9 cellular contexts compared by ENCODE assay signal in genomic region chr12:49288412-49288853, GRCh38. TPM values are rescaled to one million over a fixed set of nuclear protein-coding genes. Genes with fewer than 3 reads are reported as not detected.
A peak's percentile ranks its signal among the peaks of the same experiment; 100 is the strongest.
DNase-seq lines count a peak whose midpoint lies in the region; ATAC-seq and TF ChIP-seq lines count a peak whose summit lies in the region.
"Had no signal": no experiment of that assay in that cellular context is flagged by ENCODE, and none has a peak within 500 bp of the region (broad histone marks: within the 10 kb centered on the region; RNA-seq: fewer than 3 reads in every experiment).

No MANE protein-coding gene starts in this region.

- DNase-seq in CMK (ENCODE audit: low read depth) (peak; percentile 70), HCT116 (ENCODE audit: low read depth, low spot score) (peak; percentile 46), T follicular helper cell (ENCODE audit: low read depth) (peak; percentile 56), adrenal gland (peak in 6 of 7 donors; percentile 43 to 81 (median 57)), left ventricle myocardium superior (no peak)
- DNase-seq in stimulated activated CD4-positive, alpha-beta T cell treated with anti-CD3 and anti-CD28 coated beads, Interleukin-12 subunit alpha, Interleukin-12 subunit beta, amount 100 ng/mL, for 24 hours (ENCODE audit: low read depth in 2 of 2), result peak; percentile 37 to 66

- no peaks in the 10 kb centered on the region for H3K27me3 ChIP-seq in HCT116 (ENCODE audit: insufficient read depth, low read length)
- H3K27me3 ChIP-seq in adrenal gland, result no peaks in the 10 kb centered on the region
- H3K27me3 ChIP-seq: SJSA1 had no signal

- POLR2A ChIA-PET in HCT116 (lab: Charles Lee), result interaction anchor here (0.7 to 1.2 kb wide), 5 partner anchors 9 to 59 kb away, joined by 3 to 5 read pairs (median 3); partner anchors contain the start of gene TROAP

- no peaks in the 10 kb centered on the region for H3K9me3 ChIP-seq in HCT116 (ENCODE audit: control insufficient read depth in 1 of 2, insufficient read depth in 1 of 2, low read depth in 1 of 2, low read length in 2 of 2)
- no peaks in the 10 kb centered on the region for H3K9me3 ChIP-seq in adrenal gland (replicated peaks in 1 of 3)
- H3K9me3 ChIP-seq: SJSA1 had no signal

- RAD21 ChIA-PET in HCT116 (lab: Charles Lee; ENCODE audit: low non-redundant PET in 1 of 2, low total read pairs in 2 of 2, uncharacterized antibody in 2 of 2, unreplicated experiment in 2 of 2), result interaction anchor here (1.0 to 1.8 kb wide), 3 partner anchors 59 to 69 kb away, joined by 4 to 7 read pairs (median 7); no protein-coding TSS in a partner anchor

- H3K4me1 ChIP-seq in HCT116 (ENCODE audit: control insufficient read depth in 1 of 2, insufficient read depth in 2 of 2, low read length in 2 of 2), result peaks cover 0 to 10% of the 10 kb centered on the region in 2 experiments; a peak in 2 of 4 replicates
- no peaks in the 10 kb centered on the region for H3K4me1 ChIP-seq in adrenal gland (replicated peaks in 1 of 2)
- H3K4me1 ChIP-seq: SJSA1 had no signal

- TF ChIP-seq RAD21 in HCT116 (IDR thresholded peaks at IDR 0.05; ENCODE audit: low read depth), result peak; percentile 92

- H2AFZ ChIP-seq in HCT116 (ENCODE audit: low read depth, low read length, poor library complexity, severe bottlenecking), result peak overlapping the region; percentile 5

- CTCF ChIA-PET in HCT116 (lab: Charles Lee), result interaction anchor here (0.9 to 4.2 kb wide), 12 partner anchors 9 to 292 kb away, joined by 3 to 47 read pairs (median 10); partner anchors contain the start of genes DNAJC22 and TROAP

- ATAC-seq in HCT116 (peak; percentile 74), left ventricle myocardium superior (peak; percentile 48), GM19351 (IDR thresholded peaks at IDR 0.05; ENCODE audit: unreplicated experiment) (no peak), GM19467 (IDR thresholded peaks at IDR 0.05; ENCODE audit: unreplicated experiment) (no peak)

- no peaks in the 10 kb centered on the region for H4K20me1 ChIP-seq in HCT116 (ENCODE audit: insufficient read depth)

- no peak overlapping the region for H3K27ac ChIP-seq in HCT116 (ENCODE audit: low read depth, low read length)
- no peak overlapping the region for H3K27ac ChIP-seq in adrenal gland
- H3K27ac ChIP-seq: SJSA1 had no signal

- no peaks in the 10 kb centered on the region for H3K9me2 ChIP-seq in HCT116 (ENCODE audit: insufficient read depth)

- WGBS in adrenal gland, 4 donors, result 5 to 10% (median 8%) methylated on average over 11 of the region's 11 CpGs

- TF ChIP-seq CTCF in HCT116 (IDR thresholded peaks at IDR 0.05 in 2 of 3, conservative IDR thresholded peaks at IDR 0.05 in 1 of 3; ENCODE audit: borderline replicate concordance in 1 of 3, insufficient read depth in 1 of 3, low read depth in 2 of 3, low read length in 2 of 3), result peak; percentile 76 to 97 (median 89)
- TF ChIP-seq CTCF in adrenal gland (IDR thresholded peaks at IDR 0.05), result peak; percentile 65 to 84 (median 78)

- intact Hi-C loops in HCT116 (cut with micrococcal nuclease) (loop anchor here (1.0 to 2.0 kb wide), 4 partner anchors 54 to 292 kb away; no protein-coding TSS in a partner anchor), adrenal gland (cut with DNase I) (no loop called here), left ventricle myocardium superior (cut with micrococcal nuclease) (no loop called here)

- H3K36me3 ChIP-seq in HCT116 (ENCODE audit: control insufficient read depth in 1 of 2, insufficient read depth in 2 of 2, low read length in 2 of 2) (no peaks in the 10 kb centered on the region), adrenal gland (replicated peaks in 1 of 2) (no peaks in the 10 kb centered on the region)
- H3K36me3 ChIP-seq: SJSA1 had no signal

- no TSS peak for BruUV-seq in HCT116 (replicated peaks; lab: Mats Ljungman, UMichigan)

- H3K9ac ChIP-seq in HCT116 (ENCODE audit: low read length), result no peak overlapping the region

- H3K4me3 ChIP-seq in HCT116 (replicated peaks in 1 of 2; ENCODE audit: low read depth in 1 of 2, low read length in 2 of 2), result no peak overlapping the region
- H3K4me3 ChIP-seq in adrenal gland, result no peak overlapping the region
- H3K4me3 ChIP-seq: SJSA1 had no signal

- H3K4me2 ChIP-seq in HCT116 (ENCODE audit: low read length), result 0 out of 2 replicates have a peak overlapping the region, but pooled peaks have one; percentile 1

- TF ChIP-seq POLR2A in HCT116 (IDR thresholded peaks at IDR 0.05; ENCODE audit: borderline replicate concordance, extremely low read depth, insufficient read depth, insufficient read length), result no peak
- no peak for TF ChIP-seq POLR2A in adrenal gland (IDR thresholded peaks at IDR 0.05)

- H3K79me2 ChIP-seq in HCT116 (ENCODE audit: insufficient read depth, low read length), result no peaks in the 10 kb centered on the region

TF ChIP-seq in HCT116, 20 proteins besides CTCF, POLR2A, EP300 and RAD21:
- TF ChIP-seq ZNF274 (IDR thresholded peaks at IDR 0.05; ENCODE audit: low read depth, low read length) (no peak), YY1 (IDR thresholded peaks at IDR 0.05; ENCODE audit: extremely low read depth, insufficient replicate concordance, low read depth, low read length) (no peak), EZH2phosphoT487 (IDR thresholded peaks at IDR 0.05; ENCODE audit: borderline replicate concordance) (no peak), ELF1 (IDR thresholded peaks at IDR 0.05; ENCODE audit: borderline replicate concordance, low read depth) (no peak)
TF ChIP-seq in HCT116: peak in this region for 0.

RNA-seq across cellular contexts. Expression of gene PRPH, which starts 6.5 kb away (rescaled TPM):
- 6.7 TPM for total RNA-seq in HCT116 (2021; ENCODE audit: unreplicated experiment)
- 13.6 and 17.7 TPM in 2 replicates for polyA plus RNA-seq in HCT116 (2012)
- total RNA-seq in adrenal gland, result 1 to 10 TPM in 3 of 8 donors, under 1 TPM in 2, not detected in 3; 0.16 to 6.1 (median 2.3) TPM
- polyA plus RNA-seq in adrenal gland, result 10 to 100 TPM in 1 of 3 donors, 1 to 10 TPM in 2; 5.9 to 27.8 (median 9.6) TPM
- total RNA-seq in left ventricle myocardium superior, result not detected
- total RNA-seq: SJSA1 had no signal

RNA-seq across cellular contexts. Expression of gene TUBA1C, which starts 23.6 kb away (rescaled TPM):
- 571 TPM for total RNA-seq in HCT116 (2021; ENCODE audit: unreplicated experiment)
- 1,132 and 1,135 TPM in 2 replicates for polyA plus RNA-seq in HCT116 (2012)
- total RNA-seq in adrenal gland, result 100 to 1,000 TPM in 4 of 8 donors, 10 to 100 TPM in 4; 30.1 to 158 (median 93.3) TPM
- 100 to 1,000 TPM in 1 of 3 donors, 10 to 100 TPM in 2; 43.7 to 292 (median 79.6) TPM for polyA plus RNA-seq in adrenal gland
- total RNA-seq in left ventricle myocardium superior, result 31.4 TPM

RNA-seq across cellular contexts. Expression of gene TROAP, which starts 34.6 kb away (rescaled TPM):
- total RNA-seq in HCT116 (2021; ENCODE audit: unreplicated experiment) (99.1 TPM), adrenal gland (1 to 10 TPM in 6 of 8 donors, under 1 TPM in 1, not detected in 1; 0.53 to 2.9 (median 1.8) TPM), left ventricle myocardium superior (0.37 TPM)
- 96.2 and 124 TPM in 2 replicates for polyA plus RNA-seq in HCT116 (2012)
- 1 to 10 TPM; 1.1 to 1.8 (median 1.1) TPM for polyA plus RNA-seq in adrenal gland

RNA-seq across cellular contexts. Expression of gene C1QL4, which starts 48.6 kb away (rescaled TPM):
- total RNA-seq in HCT116 (2021; ENCODE audit: unreplicated experiment), result 8.1 TPM
- 6.4 and 8.2 TPM in 2 replicates for polyA plus RNA-seq in HCT116 (2012)
- total RNA-seq in adrenal gland, result under 1 TPM in 2 of 8 donors, not detected in 6; 0.14 to 0.20 TPM
- polyA plus RNA-seq in adrenal gland, result not detected
- not detected for total RNA-seq in left ventricle myocardium superior

RNA-seq across cellular contexts. Expression of gene DNAJC22, which starts 58.3 kb away (rescaled TPM):
- 27.7 TPM for total RNA-seq in HCT116 (2021; ENCODE audit: unreplicated experiment)
- 9.8 and 12.1 TPM in 2 replicates for polyA plus RNA-seq in HCT116 (2012)
- total RNA-seq in adrenal gland, result 1 to 10 TPM in 2 of 8 donors, under 1 TPM in 6; 0.60 to 2.9 (median 0.78) TPM
- polyA plus RNA-seq in adrenal gland, result under 1 TPM; 0.40 to 0.51 (median 0.48) TPM
- 0.10 TPM for total RNA-seq in left ventricle myocardium superior

Comparison
In these comparisons a context has a peak if more than half of its experiments do, and no peak if none do; other contexts are left out.
1. ATAC-seq: peak in HCT116 (single experiment) and left ventricle myocardium superior (single experiment); none in GM19351 (single experiment) and GM19467 (single experiment).
2. RNA of gene TROAP, which starts 34.6 kb away (total RNA-seq): 99.1 TPM in HCT116 (single experiment); 0.53 to 2.9 TPM in adrenal gland and 0.37 TPM in left ventricle myocardium superior (single experiment); every median in the first group is over 10 times any median in the second.